8 cellular contexts compared by ENCODE assay signal in the genomic region with DNA sequence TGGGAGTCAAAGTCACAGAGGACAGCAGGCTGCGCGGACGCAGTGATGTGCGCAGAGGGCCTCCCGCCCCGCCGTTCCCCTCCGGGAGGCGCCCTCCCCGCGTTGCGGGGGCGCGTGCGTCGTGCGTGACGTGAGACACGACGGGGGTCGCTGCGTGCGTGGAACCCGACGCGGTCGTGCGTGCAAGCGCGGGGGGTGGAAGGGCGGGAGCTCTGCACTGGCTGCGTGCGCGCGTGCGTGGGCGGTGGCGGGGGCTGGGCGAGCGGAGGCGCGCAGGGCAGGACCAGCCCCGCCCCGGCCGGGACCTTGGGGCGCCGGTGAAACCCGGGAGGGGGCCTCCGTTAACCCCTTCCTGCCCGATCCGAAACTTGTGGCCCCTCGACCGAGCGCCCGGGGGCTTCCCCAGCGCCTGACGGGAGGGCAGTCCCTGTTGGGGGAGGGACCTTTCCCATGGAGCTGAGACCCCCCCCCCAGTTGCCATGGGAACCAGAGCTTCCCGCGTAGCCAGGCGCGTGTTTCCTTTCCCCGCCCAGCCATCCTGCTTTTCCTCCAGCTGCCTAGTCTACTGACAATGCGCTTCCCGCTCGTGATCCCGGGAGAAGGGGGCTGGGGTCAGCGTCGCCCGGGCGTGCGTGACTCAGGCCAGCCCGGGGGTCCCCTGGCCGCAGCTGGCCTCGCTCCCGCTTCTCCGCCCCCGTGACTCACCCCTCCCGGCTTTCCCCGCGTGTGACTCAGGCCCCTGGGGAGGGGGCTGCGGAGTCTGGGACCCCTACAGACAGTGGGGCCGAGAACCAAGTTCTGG. TPM values are rescaled to one million over a fixed set of nuclear protein-coding genes. Genes with fewer than 3 reads are reported as not detected.
DNase-seq lines count a peak whose midpoint lies in the region; ATAC-seq and TF ChIP-seq lines count a peak whose summit lies in the region.

No MANE protein-coding gene starts in this region.

- H3K27ac ChIP-seq in CD4-positive, alpha-beta memory T cell (ENCODE audit: low read depth, low read length), result peak overlapping the region; percentile 99
- H3K27ac ChIP-seq in body of pancreas, result peak overlapping the region; percentile 78 to 100 (median 96)

- peaks cover 0 to 2% of the 10 kb centered on the region in 2 donors for H3K36me3 Mint-ChIP-seq in CD4-positive, alpha-beta memory T cell

- H3K27me3 ChIP-seq in CD4-positive, alpha-beta memory T cell (ENCODE audit: insufficient read depth, low read length), result no peaks in the 10 kb centered on the region
- H3K27me3 ChIP-seq in body of pancreas, result no peaks in the 10 kb centered on the region
- no peaks in the 10 kb centered on the region for H3K27me3 ChIP-seq in skeletal muscle satellite cell (ENCODE audit: control insufficient read depth, insufficient read depth, low read length)

- peak overlapping the region; percentile 91 for H3K4me2 ChIP-seq in skeletal muscle satellite cell (ENCODE audit: low read length)

- DNase-seq in CD4-positive, alpha-beta memory T cell, result peak in 4 of 5 donors; percentile 75 to 99 (median 97)
- DNase-seq in NCI-H1105 treated with DMSO at 0.1 percent for 48 hours (lab: John Stamatoyannopoulos, UW) (peak; percentile 67), UCSD-AML1 (lab: John Stamatoyannopoulos, UW; ENCODE audit: unreplicated experiment) (peak; percentile 89), body of pancreas (peak; percentile 76 to 85 (median 80))

- H3K4me1 ChIP-seq in CD4-positive, alpha-beta memory T cell (ENCODE audit: insufficient read depth, low read length), result peaks cover 69% of the 10 kb centered on the region
- H3K4me1 ChIP-seq in body of pancreas (peaks cover 71% of the 10 kb centered on the region), skeletal muscle satellite cell (ENCODE audit: control insufficient read depth, insufficient read depth, low read length) (peaks cover 74% of the 10 kb centered on the region)

- TF ChIP-seq CTCF in body of pancreas (IDR thresholded peaks at IDR 0.05), result peak in 3 of 7 experiments; percentile 1 to 19 (median 11)

- TF ChIP-seq POLR2A in body of pancreas (IDR thresholded peaks at IDR 0.05), result peak; percentile 48 to 78 (median 58)

- H3K4me3 ChIP-seq in CD4-positive, alpha-beta memory T cell (ENCODE audit: low read length in 2 of 2), result peak overlapping the region; percentile 40 to 71
- H3K4me3 ChIP-seq in body of pancreas (no peak overlapping the region), iPS-18c (ENCODE audit: insufficient read depth, low read depth, low read length) (peak overlapping the region; percentile 57), skeletal muscle satellite cell (ENCODE audit: low read length) (peak overlapping the region; percentile 69)

- H3K27ac Mint-ChIP-seq in CD4-positive, alpha-beta memory T cell, result peak overlapping the region in 2 of 7 donors; percentile 98 to 99

- H3K9ac ChIP-seq in skeletal muscle satellite cell (ENCODE audit: low read depth, low read length), result peak overlapping the region; percentile 81

- no peaks in the 10 kb centered on the region for H3K9me3 ChIP-seq in CD4-positive, alpha-beta memory T cell (ENCODE audit: control insufficient read depth in 1 of 2, low read length in 2 of 2)
- H3K9me3 ChIP-seq in body of pancreas, result no peaks in the 10 kb centered on the region
- H3K9me3 ChIP-seq in iPS-18c (ENCODE audit: control insufficient read depth, insufficient read depth, low read length), result no peaks in the 10 kb centered on the region
- H3K9me3 ChIP-seq in skeletal muscle satellite cell (replicated peaks; ENCODE audit: low read length), result no peaks in the 10 kb centered on the region

- intact Hi-C loops in CD4-positive, alpha-beta memory T cell (cut with micrococcal nuclease), result loop anchor here (1.0 kb wide), 1 partner anchor 8 kb away; no protein-coding TSS in a partner anchor
- intact Hi-C loops in body of pancreas (cut with DNase I), result no loop called here

- peak; percentile 29 for ATAC-seq in GM21737 (IDR thresholded peaks at IDR 0.05; ENCODE audit: unreplicated experiment)
- ATAC-seq in body of pancreas, result peak; percentile 36
- ATAC-seq in GM21390 (IDR thresholded peaks at IDR 0.05; ENCODE audit: unreplicated experiment), result no peak

- H3K36me3 ChIP-seq in CD4-positive, alpha-beta memory T cell (ENCODE audit: insufficient read depth, low read length), result no peaks in the 10 kb centered on the region
- H3K36me3 ChIP-seq in body of pancreas (replicated peaks in 1 of 2; ENCODE audit: insufficient read depth in 1 of 2, low read depth in 2 of 2) (no peaks in the 10 kb centered on the region), skeletal muscle satellite cell (ENCODE audit: insufficient read depth, low read length) (no peaks in the 10 kb centered on the region)

- H3K27me3 Mint-ChIP-seq in CD4-positive, alpha-beta memory T cell, result no peaks in the 10 kb centered on the region

- peak overlapping the region; percentile 79 to 95 (median 88) for H3K4me3 Mint-ChIP-seq in CD4-positive, alpha-beta memory T cell

- POLR2A ChIA-PET in CD4-positive, alpha-beta memory T cell (lab: Charles Lee; ENCODE audit: partially characterized antibody), result interaction anchor here (0.7 to 16.4 kb wide), 9 partner anchors 12 to 620 kb away, joined by 3 to 1162 read pairs (median 5); a partner anchor contains a TSS

- CTCF ChIA-PET in CD4-positive, alpha-beta memory T cell (lab: Charles Lee; ENCODE audit: partially characterized antibody), result interaction anchor here (0.9 to 27.8 kb wide), 3 partner anchors 16 to 25 kb away, joined by 3 to 906 read pairs (median 6); a partner anchor contains a TSS

- peaks cover 0 to 1% (median 0%) of the 10 kb centered on the region in 8 donors for H3K9me3 Mint-ChIP-seq in CD4-positive, alpha-beta memory T cell

- WGBS in body of pancreas, 2 donors, result 0 to 1% methylated on average over 1 to 73 of the region's 82 CpGs

- peaks cover 19 to 42% (median 28%) of the 10 kb centered on the region in 4 donors for H3K4me1 Mint-ChIP-seq in CD4-positive, alpha-beta memory T cell

RNA-seq across cellular contexts. Expression of a gene that starts 7.3 kb away (rescaled TPM):
- total RNA-seq in CD4-positive, alpha-beta memory T cell, result 10 to 100 TPM; 23.3 to 24.2 TPM
- polyA plus RNA-seq in CD4-positive, alpha-beta memory T cell, result 1 to 10 TPM; 2.6 to 3.4 TPM
- total RNA-seq in body of pancreas, result 100 to 1,000 TPM; 114 to 354 TPM
- 9.1 and 12.2 TPM in 2 replicates for total RNA-seq in skeletal muscle satellite cell (2012; rRNA removed)

RNA-seq across cellular contexts. Expression of a gene that starts 8.7 kb away (rescaled TPM):
- 100 to 1,000 TPM; 103 to 106 TPM for total RNA-seq in CD4-positive, alpha-beta memory T cell
- 1,000 to 10,000 TPM in 1 of 2 donors, 100 to 1,000 TPM in 1; 771 to 3,132 TPM for polyA plus RNA-seq in CD4-positive, alpha-beta memory T cell
- 100 to 1,000 TPM; 219 to 485 TPM for total RNA-seq in body of pancreas
- 103 and 132 TPM in 2 replicates for total RNA-seq in skeletal muscle satellite cell (2012; rRNA removed)

RNA-seq across cellular contexts. Expression of a gene that starts 19.0 kb away (rescaled TPM):
- total RNA-seq in CD4-positive, alpha-beta memory T cell, result 100 to 1,000 TPM; 116 to 120 TPM
- 100 to 1,000 TPM; 266 to 533 TPM for polyA plus RNA-seq in CD4-positive, alpha-beta memory T cell
- 100 to 1,000 TPM; 105 to 146 TPM for total RNA-seq in body of pancreas
- total RNA-seq in skeletal muscle satellite cell (2012; rRNA removed), result 112 and 139 TPM in 2 replicates

RNA-seq across cellular contexts. Expression of a gene that starts 19.2 kb away (rescaled TPM):
- 1 to 10 TPM; 2.2 to 3.2 TPM for total RNA-seq in CD4-positive, alpha-beta memory T cell
- polyA plus RNA-seq in CD4-positive, alpha-beta memory T cell, result 1 to 10 TPM; 1.5 to 4.4 TPM
- not detected for total RNA-seq in body of pancreas
- total RNA-seq in skeletal muscle satellite cell (2012; rRNA removed), result not detected in 2 replicates

RNA-seq across cellular contexts. Expression of a gene that starts 23.8 kb away (rescaled TPM):
- total RNA-seq in CD4-positive, alpha-beta memory T cell, result 10 to 100 TPM; 10.5 to 12.6 TPM
- 10 to 100 TPM; 16.9 to 23.5 TPM for polyA plus RNA-seq in CD4-positive, alpha-beta memory T cell
- 1 to 10 TPM; 1.3 to 6.5 TPM for total RNA-seq in body of pancreas
- 25.6 and 28.4 TPM in 2 replicates for total RNA-seq in skeletal muscle satellite cell (2012; rRNA removed)

Comparison
In these comparisons a context has a peak if more than half of its experiments do, and no peak if none do; other contexts are left out.
1. H3K4me3 ChIP-seq: peak in CD4-positive, alpha-beta memory T cell (2 of 2), iPS-18c (single experiment) and skeletal muscle satellite cell (single experiment); none in body of pancreas (0 of 2).
2. RNA of a gene that starts 7.3 kb away (total RNA-seq): 114 to 354 TPM in body of pancreas; 23.3 to 24.2 TPM in CD4-positive, alpha-beta memory T cell; every median in the first group is over 4 times any median in the second.
3. Peak in every context shown above with its lines, with median percentiles within 50 percentile points of each other: DNase-seq.